ENCODE assay signal across 15 cellular contexts in genomic region chr5:9125852-9126251, GRCh38.
DNase-seq lines count a peak whose midpoint lies in the region; ATAC-seq and TF ChIP-seq lines count a peak whose summit lies in the region.
"Had no signal": no experiment of that assay in that cellular context is flagged by ENCODE, and none has a peak within 500 bp of the region (broad histone marks: within the 10 kb centered on the region; RNA-seq: fewer than 3 reads in every experiment).

No MANE protein-coding gene starts in this region.

- no peak for TF ChIP-seq POLR2A in GM18505 (IDR thresholded peaks at IDR 0.05; ENCODE audit: borderline replicate concordance, extremely low read depth, insufficient read depth, insufficient read length)

- no peaks in the 10 kb centered on the region for H3K4me1 Mint-ChIP-seq in activated CD4-positive, alpha-beta T cell treated with anti-CD3 and anti-CD28 coated beads, Interleukin-2, amount 10 ng/mL, durations not matched to agents 24 days and 14 days
- H3K4me1 Mint-ChIP-seq: brain had no signal

- no peaks in the 10 kb centered on the region for H3K36me3 Mint-ChIP-seq in activated CD4-positive, alpha-beta T cell treated with anti-CD3 and anti-CD28 coated beads, Interleukin-2, amount 10 ng/mL, durations not matched to agents 24 days and 14 days (ENCODE audit: low read depth)
- H3K36me3 Mint-ChIP-seq: brain; natural killer cell treated with Interleukin-12 subunit alpha and Interleukin-12 subunit beta and Interleukin-15 and Interleukin-18, amount 100 ng/mL, for 72 hours had no signal

- intact Hi-C loops in activated CD4-positive, alpha-beta T cell treated with anti-CD3 and anti-CD28 coated beads, Interleukin-2, amount 10 ng/mL, durations not matched to agents 24 days and 14 days (cut with micrococcal nuclease): no loop called here
- intact Hi-C loops in posterior cingulate gyrus (cut with DNase I): no loop called here

- no peak overlapping the region for H3K27ac Mint-ChIP-seq in activated CD4-positive, alpha-beta T cell treated with anti-CD3 and anti-CD28 coated beads, Interleukin-2, amount 10 ng/mL, durations not matched to agents 24 days and 14 days
- H3K27ac Mint-ChIP-seq: natural killer cell treated with Interleukin-12 subunit alpha and Interleukin-12 subunit beta and Interleukin-15 and Interleukin-18, amount 100 ng/mL, for 72 hours had no signal

- H3K9me3 Mint-ChIP-seq in activated CD4-positive, alpha-beta T cell treated with anti-CD3 and anti-CD28 coated beads, Interleukin-2, amount 10 ng/mL, durations not matched to agents 24 days and 14 days: peaks cover 7% of the 10 kb centered on the region
- H3K9me3 Mint-ChIP-seq: brain had no signal

- peak; percentile 48 for DNase-seq in NCI-H526 treated with DMSO at 0.1 percent for 48 hours (lab: John Stamatoyannopoulos, UW)
- no peak for DNase-seq in activated CD4-positive, alpha-beta T cell treated with anti-CD3 and anti-CD28 coated beads, Interleukin-2, amount 10 ng/mL, durations not matched to agents 24 days and 14 days
- no peak for DNase-seq in germinal center (ENCODE audit: low spot score)
- DNase-seq in NCI-H1436 treated with DMSO at 0.1 percent for 48 hours (lab: John Stamatoyannopoulos, UW): no peak
- no peak for DNase-seq in posterior cingulate gyrus
- DNase-seq: Calu3; effector CD4-positive, alpha-beta T cell; NCI-H226; retina; upper lobe of left lung had no signal

- H3K4me3 Mint-ChIP-seq in activated CD4-positive, alpha-beta T cell treated with anti-CD3 and anti-CD28 coated beads, Interleukin-2, amount 10 ng/mL, durations not matched to agents 24 days and 14 days: no peak overlapping the region
- H3K4me3 Mint-ChIP-seq: brain; natural killer cell treated with Interleukin-12 subunit alpha and Interleukin-12 subunit beta and Interleukin-15 and Interleukin-18, amount 100 ng/mL, for 72 hours had no signal

- peak; percentile 94 for ATAC-seq in GM18505 (IDR thresholded peaks at IDR 0.05; ENCODE audit: unreplicated experiment)
- peak; percentile 65 for ATAC-seq in GM19438 (IDR thresholded peaks at IDR 0.05; ENCODE audit: low read depth, unreplicated experiment)
- peak; percentile 83 for ATAC-seq in HG02938 (IDR thresholded peaks at IDR 0.05; ENCODE audit: unreplicated experiment)
- ATAC-seq: natural killer cell treated with Interleukin-12 subunit alpha and Interleukin-12 subunit beta and Interleukin-15 and Interleukin-18, amount 100 ng/mL, for 72 hours had no signal

- H3K27me3 Mint-ChIP-seq in activated CD4-positive, alpha-beta T cell treated with anti-CD3 and anti-CD28 coated beads, Interleukin-2, amount 10 ng/mL, durations not matched to agents 24 days and 14 days: no peaks in the 10 kb centered on the region
- H3K27me3 Mint-ChIP-seq: brain; natural killer cell treated with Interleukin-12 subunit alpha and Interleukin-12 subunit beta and Interleukin-15 and Interleukin-18, amount 100 ng/mL, for 72 hours had no signal
